In genomic region chr15:25900426-25900825, GRCh38 we compare ENCODE assay signal across 18 cellular contexts. TPM values are rescaled to one million over a fixed set of nuclear protein-coding genes. Genes with fewer than 3 reads are reported as not detected.
"Had no signal": no experiment of that assay in that cellular context is flagged by ENCODE, and none has a peak within 500 bp of the region (broad histone marks: within the 10 kb centered on the region; RNA-seq: fewer than 3 reads in every experiment).

No MANE protein-coding gene starts in this region.

- H3K36me3 ChIP-seq: cardiac muscle cell, heart right ventricle, tibial artery had no signal

- DNase-seq: activated CD4-positive, alpha-beta T cell treated with anti-CD3 and anti-CD28 coated beads, Interleukin-2, amount 50 U/mL, for 48 hours; activated CD8-positive, alpha-beta memory T cell treated with anti-CD3 and anti-CD28 coated beads, Interleukin-2, amount 50 U/mL, for 48 hours; activated naive CD4-positive, alpha-beta T cell treated with Interleukin-2 at 50 U/mL for 16 hours; activated naive CD8-positive, alpha-beta T cell treated with anti-CD3 and anti-CD28 coated beads for 36 hours; activated T-cell treated with anti-CD3 and anti-CD28 coated beads, Interleukin-2, amount 50 U/mL, for 4 hours; amygdala; body of pancreas; cortex of kidney; effector CD4-positive, alpha-beta T cell; heart right ventricle; islet precursor cell; left cardiac atrium; occipital lobe; stimulated activated CD4-positive, alpha-beta T cell treated with anti-CD3 and anti-CD28 coated beads, Interleukin-1b, Interleukin-23, amount 100 ng/mL, for 48 hours; T1000; tibial artery had no signal

- H3K4me1 ChIP-seq: body of pancreas, heart right ventricle, tibial artery had no signal

- H3K27ac ChIP-seq: body of pancreas, cardiac muscle cell, heart right ventricle, tibial artery had no signal

- ATAC-seq: activated T-cell treated with anti-CD3 and anti-CD28 coated beads, Interleukin-2, amount 50 U/mL, for 4 hours; body of pancreas; WTC11 had no signal

- H3K4me3 ChIP-seq: body of pancreas, cardiac muscle cell, heart right ventricle, tibial artery had no signal

- H3K27me3 ChIP-seq: body of pancreas, cardiac muscle cell, heart right ventricle, tibial artery had no signal

- H3K9me3 ChIP-seq: body of pancreas, heart right ventricle, tibial artery had no signal

RNA-seq across cellular contexts. Expression of gene ATP10A, which starts 37.3 kb away (rescaled TPM):
- total RNA-seq: cardiac muscle cell had no signal
- polyA plus RNA-seq: cardiac muscle cell had no signal
